Comparison of ENCODE assay signal across 8 cellular contexts in genomic region chr4:139167774-139168444, GRCh38. TPM values are rescaled to one million over a fixed set of nuclear protein-coding genes. Genes with fewer than 3 reads are reported as not detected.
DNase-seq lines count a peak whose midpoint lies in the region; ATAC-seq and TF ChIP-seq lines count a peak whose summit lies in the region.

No MANE protein-coding gene starts in this region.

- ATAC-seq in HG02970 (IDR thresholded peaks at IDR 0.05; ENCODE audit: low FRiP score, unreplicated experiment) = no peak
- no peak for ATAC-seq in CD8-positive, alpha-beta T cell

- no peaks in the 10 kb centered on the region for H3K9me3 Mint-ChIP-seq in CD8-positive, alpha-beta T cell
- H3K9me3 Mint-ChIP-seq in T-helper 2 cell treated with Interferon-gamma antibody and Interleukin-4, amounts not matched to agents 5 μg/mL and 100 μg/mL, for 36 hours = no peaks in the 10 kb centered on the region

- H3K4me3 Mint-ChIP-seq in CD8-positive, alpha-beta T cell = no peak overlapping the region
- no peak overlapping the region for H3K4me3 Mint-ChIP-seq in T-helper 2 cell treated with Interferon-gamma antibody and Interleukin-4, amounts not matched to agents 5 μg/mL and 100 μg/mL, for 36 hours

- no peak overlapping the region for H3K27ac Mint-ChIP-seq in CD8-positive, alpha-beta T cell
- H3K27ac Mint-ChIP-seq in T-helper 2 cell treated with Interferon-gamma antibody and Interleukin-4, amounts not matched to agents 5 μg/mL and 100 μg/mL, for 36 hours = no peak overlapping the region

- DNase-seq in G401 (ENCODE audit: low spot score) (peak; percentile 36), KG1 (lab: John Stamatoyannopoulos, UW) (peak; percentile 21), astrocyte of the cerebellum (ENCODE audit: low read depth) (no peak), kidney glomerular epithelial cell (lab: John Stamatoyannopoulos, UW) (peak; percentile 81)
- DNase-seq in effector CD4-positive, alpha-beta T cell = no peak
- no peak for DNase-seq in CD8-positive, alpha-beta T cell
- no peak for DNase-seq in T-helper 2 cell treated with Interferon-gamma antibody and Interleukin-4, amounts not matched to agents 5 μg/mL and 100 μg/mL, for 36 hours (ENCODE audit: low spot score)

- TF ChIP-seq CTCF in astrocyte of the cerebellum (IDR thresholded peaks at IDR 0.05; ENCODE audit: low read depth, low read length, missing control alignments) = peak; percentile 52
- TF ChIP-seq CTCF in CD8-positive, alpha-beta T cell (IDR thresholded peaks at IDR 0.05) = no peak

- H3K4me3 ChIP-seq in astrocyte of the cerebellum (ENCODE audit: low read depth, low read length) = no peak overlapping the region
- no peak overlapping the region for H3K4me3 ChIP-seq in CD8-positive, alpha-beta T cell (ENCODE audit: low read depth, low read length)

- CTCF ChIA-PET in CD8-positive, alpha-beta T cell (lab: Charles Lee) = interaction anchor here (1.5 to 1.6 kb wide), 2 partner anchors 14 to 137 kb away, joined by 6 to 7 read pairs; no protein-coding TSS in a partner anchor

- H3K4me1 Mint-ChIP-seq in CD8-positive, alpha-beta T cell (ENCODE audit: low read depth) = peaks cover 5% of the 10 kb centered on the region
- peaks cover 15% of the 10 kb centered on the region for H3K4me1 Mint-ChIP-seq in T-helper 2 cell treated with Interferon-gamma antibody and Interleukin-4, amounts not matched to agents 5 μg/mL and 100 μg/mL, for 36 hours (ENCODE audit: low read depth)

- H3K36me3 ChIP-seq in CD8-positive, alpha-beta T cell (ENCODE audit: insufficient read depth, low read length) = no peaks in the 10 kb centered on the region

- H3K36me3 Mint-ChIP-seq in CD8-positive, alpha-beta T cell = no peaks in the 10 kb centered on the region
- no peaks in the 10 kb centered on the region for H3K36me3 Mint-ChIP-seq in T-helper 2 cell treated with Interferon-gamma antibody and Interleukin-4, amounts not matched to agents 5 μg/mL and 100 μg/mL, for 36 hours (ENCODE audit: low read depth)

- H3K4me1 ChIP-seq in CD8-positive, alpha-beta T cell (ENCODE audit: insufficient read depth, low read length) = no peaks in the 10 kb centered on the region

- in situ Hi-C loops in G401 (cut with HindIII; ENCODE audit: low sequenced_read_pairs) = no loop called here
- in situ Hi-C loops in astrocyte of the cerebellum (cut with HindIII; ENCODE audit: low sequenced_read_pairs) = no loop called here

- no peaks in the 10 kb centered on the region for H3K27me3 Mint-ChIP-seq in CD8-positive, alpha-beta T cell (ENCODE audit: low read depth)
- peaks cover 2% of the 10 kb centered on the region for H3K27me3 Mint-ChIP-seq in T-helper 2 cell treated with Interferon-gamma antibody and Interleukin-4, amounts not matched to agents 5 μg/mL and 100 μg/mL, for 36 hours (ENCODE audit: low read depth)

- no peaks in the 10 kb centered on the region for H3K27me3 ChIP-seq in CD8-positive, alpha-beta T cell (ENCODE audit: insufficient read depth, low read length)

- intact Hi-C loops in CD8-positive, alpha-beta T cell (cut with DNase I, micrococcal nuclease) = no loop called here

- POLR2A ChIA-PET in CD8-positive, alpha-beta T cell (lab: Charles Lee) = no interaction called here

- H3K27ac ChIP-seq in CD8-positive, alpha-beta T cell (ENCODE audit: low read depth, low read length) = no peak overlapping the region

- H3K9me3 ChIP-seq in CD8-positive, alpha-beta T cell (ENCODE audit: low read length) = no peaks in the 10 kb centered on the region

RNA-seq across cellular contexts. Expression of gene ELF2, which starts 9.1 kb away (rescaled TPM):
- 18.9 and 36.6 TPM in 2 replicates for total RNA-seq in G401 (2014; rRNA removed; shearing (Covaris generic))
- 10 to 100 TPM; 77.1 to 79.9 TPM for total RNA-seq in CD8-positive, alpha-beta T cell

Comparison
In these comparisons a context has a peak if more than half of its experiments do, and no peak if none do; other contexts are left out.
1. DNase-seq: peak in G401 (single experiment), KG1 (single experiment) and kidney glomerular epithelial cell (single experiment); none in astrocyte of the cerebellum (single experiment), effector CD4-positive, alpha-beta T cell (single experiment), CD8-positive, alpha-beta T cell (0 of 7) and T-helper 2 cell treated with Interferon-gamma antibody and Interleukin-4, amounts not matched to agents 5 μg/mL and 100 μg/mL, for 36 hours (single experiment).